In the genomic region with DNA sequence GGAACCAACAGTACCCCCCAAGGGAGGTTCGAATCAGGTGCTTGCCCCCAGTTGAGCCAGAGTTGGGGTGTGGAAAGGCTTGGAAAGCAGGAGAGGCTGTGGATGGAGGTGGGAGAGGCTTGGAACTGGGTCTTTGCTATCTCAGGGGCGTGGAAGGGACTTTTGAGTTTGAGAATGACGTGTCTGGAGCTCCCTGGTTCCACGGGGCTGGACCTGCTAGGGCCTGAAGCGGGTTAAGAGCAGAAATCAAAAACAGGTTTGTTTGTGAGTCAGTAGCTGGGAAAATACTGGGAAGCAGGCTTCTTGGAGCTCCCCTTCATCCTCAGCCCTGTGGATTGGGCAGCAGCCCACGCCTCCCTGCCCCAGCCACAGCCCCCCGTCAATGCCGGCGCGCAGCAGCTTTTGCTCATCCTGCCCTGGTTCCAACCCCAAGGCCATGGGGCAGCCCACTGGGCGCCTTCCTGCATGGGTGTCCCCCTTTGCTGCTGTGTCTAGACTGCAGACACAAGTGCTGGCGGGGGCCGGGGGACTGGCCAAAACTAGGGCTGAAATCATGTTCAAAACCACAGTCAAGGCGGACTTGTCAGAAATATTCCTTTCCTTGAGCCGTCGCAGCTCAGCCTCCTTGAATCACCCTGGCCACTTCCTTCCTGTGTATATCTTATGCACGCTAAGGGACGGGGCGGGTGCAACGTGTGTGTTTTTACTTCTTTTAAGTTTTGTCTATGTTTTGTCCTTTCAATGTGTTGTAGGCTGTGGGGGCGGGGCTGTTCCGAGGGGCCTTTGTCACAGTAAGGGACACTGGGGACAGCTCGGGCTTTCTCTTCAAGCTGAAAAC, we compare ENCODE assay signal across 1 cellular context.
TF ChIP-seq lines count a peak whose summit lies in the region.

No MANE protein-coding gene starts in this region.

TF ChIP-seq in GM12878, 131 proteins besides CTCF, POLR2A, EP300 and RAD21 (continued from another document and continues in another):
- TF ChIP-seq TAF1 (IDR thresholded peaks at IDR 0.05; ENCODE audit: borderline replicate concordance, low read depth, low read length) = peak; percentile 55; the same call in 1 of the 2 replicates
- peak; percentile 93 for TF ChIP-seq RUNX3 (IDR thresholded peaks at IDR 0.05; ENCODE audit: low read length)
- no peak for TF ChIP-seq YBX1 (IDR thresholded peaks at IDR 0.05)
- TF ChIP-seq FOXK2 (IDR thresholded peaks at IDR 0.05) = peak; percentile 53
- TF ChIP-seq BMI1 (IDR thresholded peaks at IDR 0.05; ENCODE audit: borderline replicate concordance) = no peak
- TF ChIP-seq EGR1 (IDR thresholded peaks at IDR 0.05; ENCODE audit: borderline replicate concordance in 1 of 2, low read depth in 2 of 2, low read length in 2 of 2) = peak in 1 of 2 experiments; percentile 36; a peak in 1 of 3 replicates
- TF ChIP-seq SIN3A (IDR thresholded peaks at IDR 0.05; ENCODE audit: low read depth, low read length) = no peak
- no peak for TF ChIP-seq TCF3 (IDR thresholded peaks at IDR 0.05; ENCODE audit: borderline replicate concordance, insufficient read depth, low read depth, low read length)
- no peak for TF ChIP-seq ZBED1 (IDR thresholded peaks at IDR 0.05; ENCODE audit: borderline replicate concordance)
- TF ChIP-seq SP1 (IDR thresholded peaks at IDR 0.05; ENCODE audit: low read depth, low read length) = peak; percentile 32
- TF ChIP-seq STAT3 (IDR thresholded peaks at IDR 0.05; ENCODE audit: low read depth, low read length) = no peak
- TF ChIP-seq, protein P1, sequence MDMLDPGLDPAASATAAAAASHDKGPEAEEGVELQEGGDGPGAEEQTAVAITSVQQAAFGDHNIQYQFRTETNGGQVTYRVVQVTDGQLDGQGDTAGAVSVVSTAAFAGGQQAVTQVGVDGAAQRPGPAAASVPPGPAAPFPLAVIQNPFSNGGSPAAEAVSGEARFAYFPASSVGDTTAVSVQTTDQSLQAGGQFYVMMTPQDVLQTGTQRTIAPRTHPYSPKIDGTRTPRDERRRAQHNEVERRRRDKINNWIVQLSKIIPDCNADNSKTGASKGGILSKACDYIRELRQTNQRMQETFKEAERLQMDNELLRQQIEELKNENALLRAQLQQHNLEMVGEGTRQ (IDR thresholded peaks at IDR 0.05; ENCODE audit: borderline replicate concordance, low read depth, low read length) = no peak
- 0 out of 2 replicates have a peak, but pooled peaks have one; percentile 59 for TF ChIP-seq PAX5 (IDR thresholded peaks at IDR 0.05; ENCODE audit: borderline replicate concordance, low read depth, low read length)
- TF ChIP-seq, protein P2, sequence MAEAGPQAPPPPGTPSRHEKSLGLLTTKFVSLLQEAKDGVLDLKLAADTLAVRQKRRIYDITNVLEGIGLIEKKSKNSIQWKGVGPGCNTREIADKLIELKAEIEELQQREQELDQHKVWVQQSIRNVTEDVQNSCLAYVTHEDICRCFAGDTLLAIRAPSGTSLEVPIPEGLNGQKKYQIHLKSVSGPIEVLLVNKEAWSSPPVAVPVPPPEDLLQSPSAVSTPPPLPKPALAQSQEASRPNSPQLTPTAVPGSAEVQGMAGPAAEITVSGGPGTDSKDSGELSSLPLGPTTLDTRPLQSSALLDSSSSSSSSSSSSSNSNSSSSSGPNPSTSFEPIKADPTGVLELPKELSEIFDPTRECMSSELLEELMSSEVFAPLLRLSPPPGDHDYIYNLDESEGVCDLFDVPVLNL (IDR thresholded peaks at IDR 0.05; ENCODE audit: low read depth, low read length) = no peak
- TF ChIP-seq, protein P3, sequence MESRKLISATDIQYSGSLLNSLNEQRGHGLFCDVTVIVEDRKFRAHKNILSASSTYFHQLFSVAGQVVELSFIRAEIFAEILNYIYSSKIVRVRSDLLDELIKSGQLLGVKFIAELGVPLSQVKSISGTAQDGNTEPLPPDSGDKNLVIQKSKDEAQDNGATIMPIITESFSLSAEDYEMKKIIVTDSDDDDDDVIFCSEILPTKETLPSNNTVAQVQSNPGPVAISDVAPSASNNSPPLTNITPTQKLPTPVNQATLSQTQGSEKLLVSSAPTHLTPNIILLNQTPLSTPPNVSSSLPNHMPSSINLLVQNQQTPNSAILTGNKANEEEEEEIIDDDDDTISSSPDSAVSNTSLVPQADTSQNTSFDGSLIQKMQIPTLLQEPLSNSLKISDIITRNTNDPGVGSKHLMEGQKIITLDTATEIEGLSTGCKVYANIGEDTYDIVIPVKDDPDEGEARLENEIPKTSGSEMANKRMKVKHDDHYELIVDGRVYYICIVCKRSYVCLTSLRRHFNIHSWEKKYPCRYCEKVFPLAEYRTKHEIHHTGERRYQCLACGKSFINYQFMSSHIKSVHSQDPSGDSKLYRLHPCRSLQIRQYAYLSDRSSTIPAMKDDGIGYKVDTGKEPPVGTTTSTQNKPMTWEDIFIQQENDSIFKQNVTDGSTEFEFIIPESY (IDR thresholded peaks at IDR 0.05) = no peak
- no peak for TF ChIP-seq EZH2 (IDR thresholded peaks at IDR 0.05; ENCODE audit: borderline replicate concordance, control insufficient read depth, low read depth, low read length)
- peak; percentile 31; the same call in 1 of the 2 replicates for TF ChIP-seq POLR2AphosphoS5 (IDR thresholded peaks at IDR 0.05; ENCODE audit: low read length)
- TF ChIP-seq MTA2 (IDR thresholded peaks at IDR 0.05; ENCODE audit: low read depth) = no peak
- TF ChIP-seq MYC (IDR thresholded peaks at IDR 0.05; ENCODE audit: insufficient read depth, insufficient read length, insufficient replicate concordance, low read length, severe bottlenecking) = no peak
- TF ChIP-seq, protein P4, sequence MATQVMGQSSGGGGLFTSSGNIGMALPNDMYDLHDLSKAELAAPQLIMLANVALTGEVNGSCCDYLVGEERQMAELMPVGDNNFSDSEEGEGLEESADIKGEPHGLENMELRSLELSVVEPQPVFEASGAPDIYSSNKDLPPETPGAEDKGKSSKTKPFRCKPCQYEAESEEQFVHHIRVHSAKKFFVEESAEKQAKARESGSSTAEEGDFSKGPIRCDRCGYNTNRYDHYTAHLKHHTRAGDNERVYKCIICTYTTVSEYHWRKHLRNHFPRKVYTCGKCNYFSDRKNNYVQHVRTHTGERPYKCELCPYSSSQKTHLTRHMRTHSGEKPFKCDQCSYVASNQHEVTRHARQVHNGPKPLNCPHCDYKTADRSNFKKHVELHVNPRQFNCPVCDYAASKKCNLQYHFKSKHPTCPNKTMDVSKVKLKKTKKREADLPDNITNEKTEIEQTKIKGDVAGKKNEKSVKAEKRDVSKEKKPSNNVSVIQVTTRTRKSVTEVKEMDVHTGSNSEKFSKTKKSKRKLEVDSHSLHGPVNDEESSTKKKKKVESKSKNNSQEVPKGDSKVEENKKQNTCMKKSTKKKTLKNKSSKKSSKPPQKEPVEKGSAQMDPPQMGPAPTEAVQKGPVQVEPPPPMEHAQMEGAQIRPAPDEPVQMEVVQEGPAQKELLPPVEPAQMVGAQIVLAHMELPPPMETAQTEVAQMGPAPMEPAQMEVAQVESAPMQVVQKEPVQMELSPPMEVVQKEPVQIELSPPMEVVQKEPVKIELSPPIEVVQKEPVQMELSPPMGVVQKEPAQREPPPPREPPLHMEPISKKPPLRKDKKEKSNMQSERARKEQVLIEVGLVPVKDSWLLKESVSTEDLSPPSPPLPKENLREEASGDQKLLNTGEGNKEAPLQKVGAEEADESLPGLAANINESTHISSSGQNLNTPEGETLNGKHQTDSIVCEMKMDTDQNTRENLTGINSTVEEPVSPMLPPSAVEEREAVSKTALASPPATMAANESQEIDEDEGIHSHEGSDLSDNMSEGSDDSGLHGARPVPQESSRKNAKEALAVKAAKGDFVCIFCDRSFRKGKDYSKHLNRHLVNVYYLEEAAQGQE (IDR thresholded peaks at IDR 0.05; ENCODE audit: low read depth, low read length) = no peak
- TF ChIP-seq, protein P5, sequence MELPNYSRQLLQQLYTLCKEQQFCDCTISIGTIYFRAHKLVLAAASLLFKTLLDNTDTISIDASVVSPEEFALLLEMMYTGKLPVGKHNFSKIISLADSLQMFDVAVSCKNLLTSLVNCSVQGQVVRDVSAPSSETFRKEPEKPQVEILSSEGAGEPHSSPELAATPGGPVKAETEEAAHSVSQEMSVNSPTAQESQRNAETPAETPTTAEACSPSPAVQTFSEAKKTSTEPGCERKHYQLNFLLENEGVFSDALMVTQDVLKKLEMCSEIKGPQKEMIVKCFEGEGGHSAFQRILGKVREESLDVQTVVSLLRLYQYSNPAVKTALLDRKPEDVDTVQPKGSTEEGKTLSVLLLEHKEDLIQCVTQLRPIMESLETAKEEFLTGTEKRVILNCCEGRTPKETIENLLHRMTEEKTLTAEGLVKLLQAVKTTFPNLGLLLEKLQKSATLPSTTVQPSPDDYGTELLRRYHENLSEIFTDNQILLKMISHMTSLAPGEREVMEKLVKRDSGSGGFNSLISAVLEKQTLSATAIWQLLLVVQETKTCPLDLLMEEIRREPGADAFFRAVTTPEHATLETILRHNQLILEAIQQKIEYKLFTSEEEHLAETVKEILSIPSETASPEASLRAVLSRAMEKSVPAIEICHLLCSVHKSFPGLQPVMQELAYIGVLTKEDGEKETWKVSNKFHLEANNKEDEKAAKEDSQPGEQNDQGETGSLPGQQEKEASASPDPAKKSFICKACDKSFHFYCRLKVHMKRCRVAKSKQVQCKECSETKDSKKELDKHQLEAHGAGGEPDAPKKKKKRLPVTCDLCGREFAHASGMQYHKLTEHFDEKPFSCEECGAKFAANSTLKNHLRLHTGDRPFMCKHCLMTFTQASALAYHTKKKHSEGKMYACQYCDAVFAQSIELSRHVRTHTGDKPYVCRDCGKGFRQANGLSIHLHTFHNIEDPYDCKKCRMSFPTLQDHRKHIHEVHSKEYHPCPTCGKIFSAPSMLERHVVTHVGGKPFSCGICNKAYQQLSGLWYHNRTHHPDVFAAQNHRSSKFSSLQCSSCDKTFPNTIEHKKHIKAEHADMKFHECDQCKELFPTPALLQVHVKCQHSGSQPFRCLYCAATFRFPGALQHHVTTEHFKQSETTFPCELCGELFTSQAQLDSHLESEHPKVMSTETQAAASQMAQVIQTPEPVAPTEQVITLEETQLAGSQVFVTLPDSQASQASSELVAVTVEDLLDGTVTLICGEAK (IDR thresholded peaks at IDR 0.05; ENCODE audit: borderline replicate concordance) = peak; percentile 33; the same call in 1 of the 2 replicates
- TF ChIP-seq, protein P6, sequence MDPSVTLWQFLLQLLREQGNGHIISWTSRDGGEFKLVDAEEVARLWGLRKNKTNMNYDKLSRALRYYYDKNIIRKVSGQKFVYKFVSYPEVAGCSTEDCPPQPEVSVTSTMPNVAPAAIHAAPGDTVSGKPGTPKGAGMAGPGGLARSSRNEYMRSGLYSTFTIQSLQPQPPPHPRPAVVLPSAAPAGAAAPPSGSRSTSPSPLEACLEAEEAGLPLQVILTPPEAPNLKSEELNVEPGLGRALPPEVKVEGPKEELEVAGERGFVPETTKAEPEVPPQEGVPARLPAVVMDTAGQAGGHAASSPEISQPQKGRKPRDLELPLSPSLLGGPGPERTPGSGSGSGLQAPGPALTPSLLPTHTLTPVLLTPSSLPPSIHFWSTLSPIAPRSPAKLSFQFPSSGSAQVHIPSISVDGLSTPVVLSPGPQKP (IDR thresholded peaks at IDR 0.05; ENCODE audit: low read depth, low read length) = no peak; the same call in 1 of the 2 replicates
- TF ChIP-seq, protein P7, sequence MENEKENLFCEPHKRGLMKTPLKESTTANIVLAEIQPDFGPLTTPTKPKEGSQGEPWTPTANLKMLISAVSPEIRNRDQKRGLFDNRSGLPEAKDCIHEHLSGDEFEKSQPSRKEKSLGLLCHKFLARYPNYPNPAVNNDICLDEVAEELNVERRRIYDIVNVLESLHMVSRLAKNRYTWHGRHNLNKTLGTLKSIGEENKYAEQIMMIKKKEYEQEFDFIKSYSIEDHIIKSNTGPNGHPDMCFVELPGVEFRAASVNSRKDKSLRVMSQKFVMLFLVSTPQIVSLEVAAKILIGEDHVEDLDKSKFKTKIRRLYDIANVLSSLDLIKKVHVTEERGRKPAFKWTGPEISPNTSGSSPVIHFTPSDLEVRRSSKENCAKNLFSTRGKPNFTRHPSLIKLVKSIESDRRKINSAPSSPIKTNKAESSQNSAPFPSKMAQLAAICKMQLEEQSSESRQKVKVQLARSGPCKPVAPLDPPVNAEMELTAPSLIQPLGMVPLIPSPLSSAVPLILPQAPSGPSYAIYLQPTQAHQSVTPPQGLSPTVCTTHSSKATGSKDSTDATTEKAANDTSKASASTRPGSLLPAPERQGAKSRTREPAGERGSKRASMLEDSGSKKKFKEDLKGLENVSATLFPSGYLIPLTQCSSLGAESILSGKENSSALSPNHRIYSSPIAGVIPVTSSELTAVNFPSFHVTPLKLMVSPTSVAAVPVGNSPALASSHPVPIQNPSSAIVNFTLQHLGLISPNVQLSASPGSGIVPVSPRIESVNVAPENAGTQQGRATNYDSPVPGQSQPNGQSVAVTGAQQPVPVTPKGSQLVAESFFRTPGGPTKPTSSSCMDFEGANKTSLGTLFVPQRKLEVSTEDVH (IDR thresholded peaks at IDR 0.05; ENCODE audit: low read depth, partially characterized antibody) = no peak
- TF ChIP-seq, protein P8, sequence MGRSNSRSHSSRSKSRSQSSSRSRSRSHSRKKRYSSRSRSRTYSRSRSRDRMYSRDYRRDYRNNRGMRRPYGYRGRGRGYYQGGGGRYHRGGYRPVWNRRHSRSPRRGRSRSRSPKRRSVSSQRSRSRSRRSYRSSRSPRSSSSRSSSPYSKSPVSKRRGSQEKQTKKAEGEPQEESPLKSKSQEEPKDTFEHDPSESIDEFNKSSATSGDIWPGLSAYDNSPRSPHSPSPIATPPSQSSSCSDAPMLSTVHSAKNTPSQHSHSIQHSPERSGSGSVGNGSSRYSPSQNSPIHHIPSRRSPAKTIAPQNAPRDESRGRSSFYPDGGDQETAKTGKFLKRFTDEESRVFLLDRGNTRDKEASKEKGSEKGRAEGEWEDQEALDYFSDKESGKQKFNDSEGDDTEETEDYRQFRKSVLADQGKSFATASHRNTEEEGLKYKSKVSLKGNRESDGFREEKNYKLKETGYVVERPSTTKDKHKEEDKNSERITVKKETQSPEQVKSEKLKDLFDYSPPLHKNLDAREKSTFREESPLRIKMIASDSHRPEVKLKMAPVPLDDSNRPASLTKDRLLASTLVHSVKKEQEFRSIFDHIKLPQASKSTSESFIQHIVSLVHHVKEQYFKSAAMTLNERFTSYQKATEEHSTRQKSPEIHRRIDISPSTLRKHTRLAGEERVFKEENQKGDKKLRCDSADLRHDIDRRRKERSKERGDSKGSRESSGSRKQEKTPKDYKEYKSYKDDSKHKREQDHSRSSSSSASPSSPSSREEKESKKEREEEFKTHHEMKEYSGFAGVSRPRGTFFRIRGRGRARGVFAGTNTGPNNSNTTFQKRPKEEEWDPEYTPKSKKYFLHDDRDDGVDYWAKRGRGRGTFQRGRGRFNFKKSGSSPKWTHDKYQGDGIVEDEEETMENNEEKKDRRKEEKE (IDR thresholded peaks at IDR 0.05) = no peak
- no peak for TF ChIP-seq NR2C1 (IDR thresholded peaks at IDR 0.05)
- no peak for TF ChIP-seq FOS (IDR thresholded peaks at IDR 0.05; ENCODE audit: borderline replicate concordance, extremely low read depth, insufficient read length)
- TF ChIP-seq HDAC2 (IDR thresholded peaks at IDR 0.05) = no peak
- TF ChIP-seq NFYA (IDR thresholded peaks at IDR 0.05; ENCODE audit: borderline replicate concordance, low read depth, low read length) = no peak
